ENCODE assay signal across 21 cellular contexts in the genomic region with DNA sequence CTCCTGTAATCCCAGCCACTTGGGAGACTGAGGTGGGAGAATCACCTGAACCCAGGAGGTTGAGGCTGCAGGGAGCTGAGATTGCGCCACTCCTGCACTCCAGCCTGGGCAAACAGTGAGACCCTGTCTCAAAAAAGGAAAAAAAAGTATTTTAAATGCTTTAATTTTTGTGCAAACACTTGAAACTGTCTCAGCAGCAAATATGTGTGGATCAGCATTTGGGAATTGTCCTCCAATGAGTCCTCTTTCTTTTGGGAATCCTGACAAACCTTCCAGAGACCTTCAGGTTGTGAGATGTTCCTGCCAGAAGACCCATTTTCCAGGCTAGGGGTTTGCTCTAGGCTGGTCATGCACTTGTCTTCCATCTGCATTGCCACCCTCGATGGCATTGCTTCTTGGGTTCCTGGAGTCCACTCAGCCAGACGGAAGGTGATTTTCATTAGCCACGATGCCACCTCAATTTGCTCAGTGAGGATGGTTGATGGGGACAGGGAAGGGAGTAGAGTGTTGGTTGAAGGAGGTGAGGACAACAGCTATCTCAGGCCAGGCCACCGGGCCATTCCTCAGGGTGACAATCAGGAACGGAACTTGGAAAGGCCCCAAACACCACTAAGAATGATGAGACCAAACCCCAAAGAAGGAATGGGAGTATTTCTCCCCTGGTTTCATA. TPM values are rescaled to one million over a fixed set of nuclear protein-coding genes. Genes with fewer than 3 reads are reported as not detected.
DNase-seq lines count a peak whose midpoint lies in the region; ATAC-seq and TF ChIP-seq lines count a peak whose summit lies in the region.
"Had no signal": no experiment of that assay in that cellular context is flagged by ENCODE, and none has a peak within 500 bp of the region (broad histone marks: within the 10 kb centered on the region; RNA-seq: fewer than 3 reads in every experiment).

No MANE protein-coding gene starts in this region.

- H4K20me1 ChIP-seq in PC-9 (ENCODE audit: insufficient read depth): peaks cover 4% of the 10 kb centered on the region

- no peak overlapping the region for H3K27ac Mint-ChIP-seq in activated CD4-positive, alpha-beta memory T cell treated with anti-CD3 and anti-CD28 coated beads for 36 hours
- no peak overlapping the region for H3K27ac Mint-ChIP-seq in activated T-helper 2 cell treated with anti-CD3 and anti-CD28 coated beads, Interferon-gamma antibody, Interleukin-2, Interleukin-4, amounts not matched to agents 10 μg/mL and 5 μg/mL and 100 μg/mL, durations not matched to agents 14 hours and 24 hours and 36 hours
- H3K27ac Mint-ChIP-seq: B cell; CD4-positive, CD25-positive, alpha-beta regulatory T cell; H9 had no signal

- H2AFZ ChIP-seq in PC-9: no peak overlapping the region

- CTCF ChIA-PET in activated CD4-positive, alpha-beta memory T cell treated with anti-CD3 and anti-CD28 coated beads for 36 hours (lab: Charles Lee): no interaction called here
- CTCF ChIA-PET in PC-9 (lab: Charles Lee): no interaction called here

- H3K4me1 ChIP-seq in stomach (peaks cover 8 to 12% (median 9%) of the 10 kb centered on the region in 4 donors), colonic mucosa (no peaks in the 10 kb centered on the region), PC-9 (replicated peaks; ENCODE audit: insufficient read depth) (no peaks in the 10 kb centered on the region)

- peaks cover 0 to 14% (median 7%) of the 10 kb centered on the region in 4 donors for H3K36me3 ChIP-seq in stomach
- H3K36me3 ChIP-seq in colonic mucosa: no peaks in the 10 kb centered on the region
- H3K36me3 ChIP-seq in PC-9 (ENCODE audit: low read depth): no peaks in the 10 kb centered on the region

- no peaks in the 10 kb centered on the region for H3K4me1 Mint-ChIP-seq in activated CD4-positive, alpha-beta memory T cell treated with anti-CD3 and anti-CD28 coated beads for 36 hours (ENCODE audit: low read depth)
- H3K4me1 Mint-ChIP-seq in activated T-helper 2 cell treated with anti-CD3 and anti-CD28 coated beads, Interferon-gamma antibody, Interleukin-2, Interleukin-4, amounts not matched to agents 10 μg/mL and 5 μg/mL and 100 μg/mL, durations not matched to agents 14 hours and 24 hours and 36 hours (ENCODE audit: low read depth): no peaks in the 10 kb centered on the region
- H3K4me1 Mint-ChIP-seq: CD4-positive, CD25-positive, alpha-beta regulatory T cell had no signal

- peaks cover 7% of the 10 kb centered on the region; the same call in 1 of the 2 replicates for H3F3A ChIP-seq in PC-9 (ENCODE audit: insufficient read depth, low read depth)

- no TSS peak for BruUV-seq in PC-9 (replicated peaks; lab: Mats Ljungman, UMichigan)

- TF ChIP-seq POLR2A in stomach (IDR thresholded peaks at IDR 0.05): no peak

- peak; percentile 3 for DNase-seq in activated CD4-positive, alpha-beta memory T cell treated with anti-CD3 and anti-CD28 coated beads for 36 hours
- peak; percentile 5 for DNase-seq in activated T-helper 2 cell treated with anti-CD3 and anti-CD28 coated beads, Interferon-gamma antibody, Interleukin-2, Interleukin-4, amounts not matched to agents 10 μg/mL and 5 μg/mL and 100 μg/mL, durations not matched to agents 14 hours and 24 hours and 36 hours (ENCODE audit: low spot score)
- DNase-seq in left lobe of liver (ENCODE audit: low spot score) (peak; percentile 18), stomach (peak; percentile 5), colonic mucosa (no peak), OCI-M2 (lab: John Stamatoyannopoulos, UW; ENCODE audit: unreplicated experiment) (no peak), PC-9 (no peak)
- DNase-seq: Caco-2; CD4-positive, CD25-positive, alpha-beta regulatory T cell; DMS153; H9; NCI-H1048; NCI-H146; NCI-H2081; NCI-H510A treated with DMSO at 0.1 percent for 48 hours; NCI-H82; SIG-M5 had no signal

- H3K4me3 Mint-ChIP-seq in activated CD4-positive, alpha-beta memory T cell treated with anti-CD3 and anti-CD28 coated beads for 36 hours: no peak overlapping the region
- H3K4me3 Mint-ChIP-seq in activated T-helper 2 cell treated with anti-CD3 and anti-CD28 coated beads, Interferon-gamma antibody, Interleukin-2, Interleukin-4, amounts not matched to agents 10 μg/mL and 5 μg/mL and 100 μg/mL, durations not matched to agents 14 hours and 24 hours and 36 hours (ENCODE audit: low read depth): no peak overlapping the region
- H3K4me3 Mint-ChIP-seq: B cell; CD4-positive, CD25-positive, alpha-beta regulatory T cell; H9 had no signal

- no peak for TF ChIP-seq EP300 in stomach (IDR thresholded peaks at IDR 0.05)

- 75 to 85% (median 81%) methylated on average over 6 of the region's 6 CpGs for WGBS in stomach, 5 donors

- H3K79me2 ChIP-seq in PC-9 (ENCODE audit: low read depth): no peaks in the 10 kb centered on the region

- H3K4me2 ChIP-seq in PC-9: no peak overlapping the region
- H3K4me2 ChIP-seq: KMS-11 had no signal

- H3K27me3 Mint-ChIP-seq in activated CD4-positive, alpha-beta memory T cell treated with anti-CD3 and anti-CD28 coated beads for 36 hours: no peaks in the 10 kb centered on the region
- H3K27me3 Mint-ChIP-seq in activated T-helper 2 cell treated with anti-CD3 and anti-CD28 coated beads, Interferon-gamma antibody, Interleukin-2, Interleukin-4, amounts not matched to agents 10 μg/mL and 5 μg/mL and 100 μg/mL, durations not matched to agents 14 hours and 24 hours and 36 hours (ENCODE audit: low read depth): no peaks in the 10 kb centered on the region
- H3K27me3 Mint-ChIP-seq: CD4-positive, CD25-positive, alpha-beta regulatory T cell had no signal

- no peaks in the 10 kb centered on the region for H3K9me2 ChIP-seq in PC-9 (ENCODE audit: insufficient read depth)

- ATAC-seq in left lobe of liver: no peak
- ATAC-seq: HepG2 had no signal

- H3K27me3 ChIP-seq in stomach (peaks cover 0 to 4% (median 0%) of the 10 kb centered on the region in 3 donors), colonic mucosa (no peaks in the 10 kb centered on the region), PC-9 (ENCODE audit: insufficient read depth, low read depth) (no peaks in the 10 kb centered on the region)

- intact Hi-C loops in activated CD4-positive, alpha-beta memory T cell treated with anti-CD3 and anti-CD28 coated beads for 36 hours (cut with micrococcal nuclease): no loop called here
- intact Hi-C loops in activated T-helper 2 cell treated with anti-CD3 and anti-CD28 coated beads, Interferon-gamma antibody, Interleukin-2, Interleukin-4, amounts not matched to agents 10 μg/mL and 5 μg/mL and 100 μg/mL, durations not matched to agents 14 hours and 24 hours and 36 hours (cut with micrococcal nuclease): loop anchor here (5.0 kb wide), 1 partner anchor 102 kb away; no protein-coding TSS in a partner anchor
- intact Hi-C loops in stomach (cut with DNase I; ENCODE audit: low total_unique reads): loop anchor here (10.0 kb wide), 1 partner anchor 650 kb away; no protein-coding TSS in a partner anchor
- intact Hi-C loops in colonic mucosa (cut with DNase I): loop anchor here (5.0 to 10.0 kb wide), 2 partner anchors 212 to 700 kb away; partner anchors contain the start of genes ADAMTS8 and SNX19
- intact Hi-C loops in PC-9 (cut with micrococcal nuclease; ENCODE audit: unreplicated experiment): loop anchor here (10.0 kb wide), 1 partner anchor 680 kb away; no protein-coding TSS in a partner anchor

- H3K9me3 ChIP-seq in stomach (no peaks in the 10 kb centered on the region), colonic mucosa (no peaks in the 10 kb centered on the region), PC-9 (ENCODE audit: insufficient read depth, low read depth) (no peaks in the 10 kb centered on the region)
- H3K9me3 ChIP-seq: Caco-2 had no signal

- no peaks in the 10 kb centered on the region for H3K9me3 Mint-ChIP-seq in activated CD4-positive, alpha-beta memory T cell treated with anti-CD3 and anti-CD28 coated beads for 36 hours
- H3K9me3 Mint-ChIP-seq in activated T-helper 2 cell treated with anti-CD3 and anti-CD28 coated beads, Interferon-gamma antibody, Interleukin-2, Interleukin-4, amounts not matched to agents 10 μg/mL and 5 μg/mL and 100 μg/mL, durations not matched to agents 14 hours and 24 hours and 36 hours: no peaks in the 10 kb centered on the region
- H3K9me3 Mint-ChIP-seq: CD4-positive, CD25-positive, alpha-beta regulatory T cell; H9 had no signal

- H3K27ac ChIP-seq in stomach (no peak overlapping the region), colonic mucosa (no peak overlapping the region), PC-9 (no peak overlapping the region)
- H3K27ac ChIP-seq: KMS-11 had no signal

- POLR2A ChIA-PET in activated CD4-positive, alpha-beta memory T cell treated with anti-CD3 and anti-CD28 coated beads for 36 hours (lab: Charles Lee): no interaction called here
- POLR2A ChIA-PET in PC-9 (lab: Charles Lee; ENCODE audit: unreplicated experiment): no interaction called here

- no peaks in the 10 kb centered on the region for H3K36me3 Mint-ChIP-seq in activated CD4-positive, alpha-beta memory T cell treated with anti-CD3 and anti-CD28 coated beads for 36 hours
- H3K36me3 Mint-ChIP-seq in activated T-helper 2 cell treated with anti-CD3 and anti-CD28 coated beads, Interferon-gamma antibody, Interleukin-2, Interleukin-4, amounts not matched to agents 10 μg/mL and 5 μg/mL and 100 μg/mL, durations not matched to agents 14 hours and 24 hours and 36 hours (ENCODE audit: low read depth): no peaks in the 10 kb centered on the region
- H3K36me3 Mint-ChIP-seq: CD4-positive, CD25-positive, alpha-beta regulatory T cell had no signal

- TF ChIP-seq CTCF in stomach (IDR thresholded peaks at IDR 0.05) (no peak), colonic mucosa (IDR thresholded peaks at IDR 0.05) (no peak), PC-9 (conservative IDR thresholded peaks at IDR 0.05) (no peak)

- H3K9ac ChIP-seq in colonic mucosa (ENCODE audit: low read depth in 2 of 2, low read length in 2 of 2): no peak overlapping the region
- H3K9ac ChIP-seq: KMS-11 had no signal

- no peak overlapping the region for H3K4me3 ChIP-seq in stomach
- no peak overlapping the region for H3K4me3 ChIP-seq in colonic mucosa
- no peak overlapping the region for H3K4me3 ChIP-seq in PC-9

RNA-seq across cellular contexts. Expression of gene ST14, which starts 55.4 kb away (rescaled TPM):
- not detected for total RNA-seq in activated CD4-positive, alpha-beta memory T cell treated with anti-CD3 and anti-CD28 coated beads for 36 hours
- total RNA-seq in activated T-helper 2 cell treated with anti-CD3 and anti-CD28 coated beads, Interferon-gamma antibody, Interleukin-2, Interleukin-4, amounts not matched to agents 10 μg/mL and 5 μg/mL and 100 μg/mL, durations not matched to agents 14 hours and 24 hours and 36 hours: 0.09 and 0.14 TPM in 2 replicates
- total RNA-seq in left lobe of liver: 3.7 TPM
- total RNA-seq in stomach: 100 to 1,000 TPM in 2 of 5 donors, 10 to 100 TPM in 3; 43.9 to 380 (median 62.5) TPM
- polyA plus RNA-seq in stomach: 10 to 100 TPM; 12.4 to 48.6 (median 48.3) TPM
- total RNA-seq in colonic mucosa: 100 to 1,000 TPM; 537 to 604 TPM
- 139 and 141 TPM in 2 replicates for total RNA-seq in PC-9 (2021)
- total RNA-seq: CD4-positive, CD25-positive, alpha-beta regulatory T cell had no signal
- polyA plus RNA-seq: AG04450 had no signal

Comparison
In these comparisons a context has a peak if more than half of its experiments do, and no peak if none do; other contexts are left out.
1. DNase-seq: peak in activated CD4-positive, alpha-beta memory T cell treated with anti-CD3 and anti-CD28 coated beads for 36 hours (single experiment), activated T-helper 2 cell treated with anti-CD3 and anti-CD28 coated beads, Interferon-gamma antibody, Interleukin-2, Interleukin-4, amounts not matched to agents 10 μg/mL and 5 μg/mL and 100 μg/mL, durations not matched to agents 14 hours and 24 hours and 36 hours (single experiment), left lobe of liver (single experiment) and stomach (single experiment); none in colonic mucosa (single experiment), OCI-M2 (single experiment) and PC-9 (0 of 2).